37 cellular contexts compared by ENCODE assay signal in genomic region chr14:55481769-55482168, GRCh38. TPM values are rescaled to one million over a fixed set of nuclear protein-coding genes. Genes with fewer than 3 reads are reported as not detected.
"Had no signal": no experiment of that assay in that cellular context is flagged by ENCODE, and none has a peak within 500 bp of the region (broad histone marks: within the 10 kb centered on the region; RNA-seq: fewer than 3 reads in every experiment).

No MANE protein-coding gene starts in this region.

- DNase-seq: activated effector memory CD4-positive, alpha-beta T cell treated with anti-CD3 and anti-CD28 coated beads, Interleukin-2, amount 50 U/mL, for 16 hours; activated effector memory CD4-positive, alpha-beta T cell treated with Interleukin-2 at 50 U/mL for 16 hours; activated gamma-delta T cell; activated gamma-delta T cell treated with Interleukin-2 at 50 U/mL for 16 hours; activated naive CD4-positive, alpha-beta T cell; activated naive CD4-positive, alpha-beta T cell treated with anti-CD3 and anti-CD28 coated beads for 36 hours; activated naive CD4-positive, alpha-beta T cell treated with anti-CD3 and anti-CD28 coated beads, Interleukin-2, amount 10 ng/mL, durations not matched to agents 7 days and 5 days; activated naive CD4-positive, alpha-beta T cell treated with anti-CD3 and anti-CD28 coated beads, Interleukin-2, amount 50 U/mL, for 16 hours; activated naive CD4-positive, alpha-beta T cell treated with Interleukin-2 at 50 U/mL for 16 hours; activated naive CD8-positive, alpha-beta T cell treated with anti-CD3 and anti-CD28 coated beads for 36 hours; activated naive CD8-positive, alpha-beta T cell treated with anti-CD3 and anti-CD28 coated beads, Interleukin-2, amount 10 ng/mL, durations not matched to agents 7 days and 5 days; activated naive CD8-positive, alpha-beta T cell treated with anti-CD3 and anti-CD28 coated beads, Interleukin-2, amount 50 U/mL, for 24 hours; activated T-cell treated with anti-CD3 and anti-CD28 coated beads, Interleukin-2, amount 50 U/mL, for 4 hours; activated T-cell treated with anti-CD3 and anti-CD28 coated beads, Interleukin-2, amount 50 U/mL, for 48 hours; activated T-cell treated with anti-CD3 and anti-CD28 coated beads, Interleukin-2, amount 50 U/mL, for 72 hours; adrenal gland; amniotic stem cell; amygdala; anterior cingulate cortex; aorta; body of pancreas; brain microvascular endothelial cell; caudate nucleus; central memory CD4-positive, alpha-beta T cell; cerebellar nuclear complex had no signal

- FAIRE-seq: astrocyte, bronchial epithelial cell had no signal

- H3K4me3 ChIP-seq: adrenal gland, ascending aorta, body of pancreas, breast epithelium, cardiac muscle cell had no signal

- ATAC-seq: activated naive CD4-positive, alpha-beta T cell treated with anti-CD3 and anti-CD28 coated beads, Interleukin-2, amount 50 U/mL, for 72 hours; activated naive CD8-positive, alpha-beta T cell treated with anti-CD3 and anti-CD28 coated beads, Interleukin-2, amount 50 U/mL, for 24 hours; activated T-cell treated with anti-CD3 and anti-CD28 coated beads, Interleukin-2, amount 50 U/mL, for 4 hours; activated T-cell treated with anti-CD3 and anti-CD28 coated beads, Interleukin-2, amount 50 U/mL, for 72 hours; activated T-helper 17 cell treated with anti-CD3 and anti-CD28 coated beads, Interleukin-2, amount 50 U/mL, for 72 hours; body of pancreas had no signal

- H3K36me3 ChIP-seq: adrenal gland, ascending aorta, brain microvascular endothelial cell, breast epithelium, cardiac muscle cell had no signal

- H3K4me1 ChIP-seq: adrenal gland, ascending aorta, breast epithelium had no signal

- H3K9me3 ChIP-seq: adrenal gland, ascending aorta, body of pancreas, breast epithelium had no signal

- H3K27ac ChIP-seq: adrenal gland, ascending aorta, body of pancreas, brain microvascular endothelial cell, breast epithelium, cardiac muscle cell had no signal

- H3K27me3 ChIP-seq: adrenal gland, ascending aorta, body of pancreas, brain microvascular endothelial cell, breast epithelium, cardiac muscle cell had no signal

RNA-seq across cellular contexts. Expression of gene TBPL2, which starts 41.4 kb away (rescaled TPM):
- total RNA-seq: activated naive CD4-positive, alpha-beta T cell treated with anti-CD3 and anti-CD28 coated beads for 36 hours; activated naive CD4-positive, alpha-beta T cell treated with anti-CD3 and anti-CD28 coated beads, Interleukin-2, amount 50 U/mL, for 72 hours; activated naive CD8-positive, alpha-beta T cell treated with anti-CD3 and anti-CD28 coated beads for 36 hours; activated naive CD8-positive, alpha-beta T cell treated with anti-CD3 and anti-CD28 coated beads, Interleukin-2, amount 10 ng/mL, durations not matched to agents 7 days and 5 days; activated T-cell treated with anti-CD3 and anti-CD28 coated beads, Interleukin-2, amount 50 U/mL, for 4 hours; activated T-cell treated with anti-CD3 and anti-CD28 coated beads, Interleukin-2, amount 50 U/mL, for 72 hours; activated T-helper 1 cell treated with anti-CD3 and anti-CD28 coated beads, Interleukin-12 subunit alpha, Interleukin-12 subunit beta, Interleukin-2, Interleukin-4 antibody, amounts not matched to agents 30 ng/mL and 10 ng/mL and 1 ng/mL, durations not matched to agents 14 hours and 24 hours and 36 hours; activated T-helper 17 cell treated with anti-CD3 and anti-CD28 coated beads, Interleukin-2, amount 50 U/mL, for 72 hours; activated T-helper 2 cell treated with anti-CD3 and anti-CD28 coated beads, Interferon-gamma antibody, Interleukin-2, Interleukin-4, amounts not matched to agents 10 μg/mL and 5 μg/mL and 100 μg/mL, durations not matched to agents 14 hours and 24 hours and 36 hours; adrenal gland; aorta; ascending aorta; astrocyte; body of pancreas; breast epithelium; bronchial epithelial cell; cardiac muscle cell; cardiac septum; cerebellum; chondrocyte had no signal
